Comparison of ENCODE assay signal across 24 cellular contexts in the genomic region with DNA sequence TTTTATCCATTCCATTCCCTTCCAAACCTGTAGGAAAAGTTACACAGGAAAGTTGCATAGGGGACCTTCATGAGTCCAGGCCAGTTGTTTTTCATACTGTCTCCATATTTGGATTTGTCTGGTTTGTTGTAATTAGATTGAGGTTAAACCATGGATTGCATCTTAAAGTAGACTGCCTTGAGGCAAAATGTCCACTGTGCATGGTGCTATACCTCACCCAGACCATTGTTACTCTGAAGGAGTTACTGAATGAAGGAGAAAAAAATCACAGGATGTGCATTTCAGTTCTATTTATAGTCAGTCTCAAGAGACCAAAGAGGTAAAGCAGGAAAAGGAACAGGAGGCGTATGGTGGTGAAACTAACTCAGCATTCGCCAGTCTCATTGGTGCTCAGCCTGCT. TPM values are rescaled to one million over a fixed set of nuclear protein-coding genes. Genes with fewer than 3 reads are reported as not detected.
A peak's percentile ranks its signal among the peaks of the same experiment; 100 is the strongest.
DNase-seq lines count a peak whose midpoint lies in the region; ATAC-seq and TF ChIP-seq lines count a peak whose summit lies in the region.
"Had no signal": no experiment of that assay in that cellular context is flagged by ENCODE, and none has a peak within 500 bp of the region (broad histone marks: within the 10 kb centered on the region; RNA-seq: fewer than 3 reads in every experiment).

No MANE protein-coding gene starts in this region.

- H3K4me1 ChIP-seq in CD8-positive, alpha-beta memory T cell (ENCODE audit: insufficient read depth, low read length): peaks cover 8% of the 10 kb centered on the region
- H3K4me1 ChIP-seq: esophagus squamous epithelium, vagina had no signal

- H3K4me3 Mint-ChIP-seq in CD4-positive, alpha-beta T cell: no peak overlapping the region
- H3K4me3 Mint-ChIP-seq in CD8-positive, alpha-beta memory T cell: no peak overlapping the region
- H3K4me3 Mint-ChIP-seq: CD4-positive, alpha-beta memory T cell had no signal

- no peak for ATAC-seq in CD4-positive, alpha-beta T cell (ENCODE audit: poor library complexity)
- no peak for ATAC-seq in HG02884 (IDR thresholded peaks at IDR 0.05; ENCODE audit: unreplicated experiment)
- ATAC-seq: gastroesophageal sphincter, left colon had no signal

- peaks cover 68% of the 10 kb centered on the region for H3K36me3 ChIP-seq in CD8-positive, alpha-beta memory T cell (ENCODE audit: insufficient read depth, low read length)

- H3K9me3 ChIP-seq in CD4-positive, alpha-beta T cell (ENCODE audit: control insufficient read depth, low read length): no peaks in the 10 kb centered on the region
- H3K9me3 ChIP-seq in CD8-positive, alpha-beta memory T cell (ENCODE audit: low read length): no peaks in the 10 kb centered on the region
- H3K9me3 ChIP-seq: esophagus squamous epithelium, gastroesophageal sphincter, SJSA1, vagina had no signal

- POLR2A ChIA-PET in CD4-positive, alpha-beta T cell (lab: Charles Lee): interaction anchor here (0.7 kb wide), 1 partner anchor 265 kb away, joined by 3 read pairs; no protein-coding TSS in a partner anchor
- POLR2A ChIA-PET in CD8-positive, alpha-beta memory T cell (lab: Charles Lee): no interaction called here

- H3K27ac ChIP-seq in CD4-positive, alpha-beta T cell (ENCODE audit: low read depth, low read length): no peak overlapping the region
- H3K27ac ChIP-seq in CD8-positive, alpha-beta memory T cell (ENCODE audit: low read depth, low read length): no peak overlapping the region
- H3K27ac ChIP-seq: 22Rv1, esophagus squamous epithelium, gastroesophageal sphincter, hepatocyte, SJSA1, vagina had no signal

- peaks cover 21% of the 10 kb centered on the region for H3K4me1 Mint-ChIP-seq in CD4-positive, alpha-beta T cell (ENCODE audit: low read depth)
- H3K4me1 Mint-ChIP-seq in CD8-positive, alpha-beta memory T cell: peaks cover 0 to 2% (median 0%) of the 10 kb centered on the region in 3 donors

- H3K36me3 Mint-ChIP-seq in CD4-positive, alpha-beta T cell (ENCODE audit: low read depth): peaks cover 91% of the 10 kb centered on the region
- peaks cover 0 to 88% (median 16%) of the 10 kb centered on the region in 3 donors for H3K36me3 Mint-ChIP-seq in CD8-positive, alpha-beta memory T cell

- TF ChIP-seq CTCF in CD4-positive, alpha-beta T cell (IDR thresholded peaks at IDR 0.05): no peak
- no peak for TF ChIP-seq CTCF in fibroblast of pulmonary artery (IDR thresholded peaks at IDR 0.05; ENCODE audit: low read length, missing control alignments)

- peak overlapping the region; percentile 42 for H3K27ac Mint-ChIP-seq in CD4-positive, alpha-beta T cell
- H3K27ac Mint-ChIP-seq in CD8-positive, alpha-beta memory T cell: peak overlapping the region in 1 of 8 donors; percentile 26

- H3K27me3 Mint-ChIP-seq in CD4-positive, alpha-beta T cell: no peaks in the 10 kb centered on the region
- peaks cover 0 to 3% of the 10 kb centered on the region in 2 donors for H3K27me3 Mint-ChIP-seq in CD8-positive, alpha-beta memory T cell
- H3K27me3 Mint-ChIP-seq: CD4-positive, alpha-beta memory T cell had no signal

- no peak overlapping the region for H3K4me3 ChIP-seq in fibroblast of pulmonary artery (replicated peaks; ENCODE audit: low read depth, low read length)
- no peak overlapping the region for H3K4me3 ChIP-seq in CD8-positive, alpha-beta memory T cell (ENCODE audit: low read length)
- H3K4me3 ChIP-seq: esophagus squamous epithelium, gastroesophageal sphincter, hepatocyte, SJSA1, vagina had no signal

- DNase-seq in NCI-H2171 treated with DMSO at 0.1 percent for 48 hours (lab: John Stamatoyannopoulos, UW): peak; percentile 7
- no peak for DNase-seq in NCI-H2171 (lab: John Stamatoyannopoulos, UW)
- no peak for DNase-seq in CD4-positive, alpha-beta T cell
- peak; percentile 55 for DNase-seq in RPMI7951 (ENCODE audit: low read depth)
- DNase-seq in fibroblast of pulmonary artery (ENCODE audit: low read depth): peak; percentile 11
- no peak for DNase-seq in CD8-positive, alpha-beta memory T cell
- no peak for DNase-seq in DMS 273 treated with DMSO at 0.1 percent for 48 hours (lab: John Stamatoyannopoulos, UW)
- DNase-seq: activated CD4-positive, alpha-beta T cell treated with anti-CD3 and anti-CD28 coated beads for 1 hour; activated effector memory CD4-positive, alpha-beta T cell treated with anti-CD3 and anti-CD28 coated beads, Interleukin-2, amount 50 U/mL, for 16 hours; CD4-positive, alpha-beta memory T cell; DMS153; esophagus squamous epithelium; left colon; mesendoderm; NCI-H1092; NCI-H187 treated with DMSO at 0.1 percent for 48 hours; stimulated activated CD4-positive, alpha-beta T cell treated with anti-CD3 and anti-CD28 coated beads, Interleukin-15, amount 100 ng/mL, for 24 hours; T-helper 2 cell had no signal

- intact Hi-C loops in CD4-positive, alpha-beta T cell (cut with DNase I, micrococcal nuclease): no loop called here

- no peaks in the 10 kb centered on the region for H3K27me3 ChIP-seq in CD4-positive, alpha-beta T cell (ENCODE audit: control insufficient read depth, insufficient read depth, low read length)
- H3K27me3 ChIP-seq in CD8-positive, alpha-beta memory T cell (ENCODE audit: insufficient read depth, low read length, poor library complexity, severe bottlenecking): no peaks in the 10 kb centered on the region
- H3K27me3 ChIP-seq: esophagus squamous epithelium, gastroesophageal sphincter, hepatocyte, SJSA1, vagina had no signal

- CTCF ChIA-PET in CD4-positive, alpha-beta T cell (lab: Charles Lee): no interaction called here
- CTCF ChIA-PET in CD8-positive, alpha-beta memory T cell (lab: Charles Lee): no interaction called here

- H3K9me3 Mint-ChIP-seq in CD4-positive, alpha-beta T cell: no peaks in the 10 kb centered on the region
- H3K9me3 Mint-ChIP-seq in CD8-positive, alpha-beta memory T cell: peaks cover 0 to 3% (median 0%) of the 10 kb centered on the region in 5 donors
- H3K9me3 Mint-ChIP-seq: CD4-positive, alpha-beta memory T cell had no signal

RNA-seq across cellular contexts. Expression of a gene that starts 29.6 kb away (rescaled TPM):
- 10 to 100 TPM; 16.4 to 17.5 TPM for total RNA-seq in CD4-positive, alpha-beta T cell
- total RNA-seq in RPMI7951 (2014; rRNA removed; shearing (Covaris generic)): 14.7 and 15.4 TPM in 2 replicates
- total RNA-seq in CD8-positive, alpha-beta memory T cell: 10 to 100 TPM; 54.4 to 55.9 TPM
- 34.2 TPM for polyA plus RNA-seq in CD8-positive, alpha-beta memory T cell

Comparison
In these comparisons a context has a peak if more than half of its experiments do, and no peak if none do; other contexts are left out.
1. DNase-seq: peak in NCI-H2171 treated with DMSO at 0.1 percent for 48 hours (single experiment), RPMI7951 (single experiment) and fibroblast of pulmonary artery (single experiment); none in NCI-H2171 (single experiment), CD4-positive, alpha-beta T cell (0 of 10), CD8-positive, alpha-beta memory T cell (0 of 5) and DMS 273 treated with DMSO at 0.1 percent for 48 hours (single experiment).